ENCODE assay signal across 16 cellular contexts in the genomic region with DNA sequence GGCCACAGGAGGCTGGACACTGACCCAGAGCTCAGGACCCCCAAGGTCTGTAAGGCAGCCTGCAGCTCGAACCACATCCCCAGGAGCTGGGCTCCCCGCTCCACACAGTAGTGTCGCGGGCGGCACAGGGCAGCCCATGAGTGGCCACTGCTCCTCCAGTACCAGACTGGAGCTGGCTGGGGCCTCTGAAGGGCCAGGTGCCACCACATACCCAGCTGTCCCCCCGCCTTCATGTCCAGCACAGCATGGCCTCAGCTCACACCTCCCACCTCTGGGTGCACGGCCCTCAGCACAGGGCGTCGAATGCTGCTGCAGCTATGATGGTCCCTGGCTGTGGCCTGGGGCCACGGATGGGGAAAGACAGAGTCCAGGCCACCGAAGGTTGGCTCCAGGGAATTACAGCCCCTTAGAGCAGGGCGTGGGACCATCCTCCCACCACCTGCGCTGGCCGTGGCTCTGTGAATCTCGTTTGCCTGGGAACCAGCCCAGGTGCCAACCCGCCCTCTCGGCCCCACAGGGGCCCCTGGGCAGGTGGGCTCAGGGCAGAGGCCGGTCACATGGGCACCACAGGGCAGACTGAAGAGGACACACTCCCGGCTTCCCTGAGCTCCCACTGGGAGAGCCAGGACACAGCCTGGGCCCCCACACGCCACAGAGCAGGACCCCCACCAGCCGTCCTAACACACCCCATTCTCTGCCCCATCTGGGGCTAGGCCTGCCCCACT. TPM values are rescaled to one million over a fixed set of nuclear protein-coding genes. Genes with fewer than 3 reads are reported as not detected.
DNase-seq lines count a peak whose midpoint lies in the region; TF ChIP-seq lines count a peak whose summit lies in the region.
"Had no signal": no experiment of that assay in that cellular context is flagged by ENCODE, and none has a peak within 500 bp of the region (broad histone marks: within the 10 kb centered on the region; RNA-seq: fewer than 3 reads in every experiment).

No MANE protein-coding gene starts in this region.

- in situ Hi-C loops in GM23248 (cut with MboI), result no loop called here

- H3K79me2 ChIP-seq in GM23248 (ENCODE audit: insufficient read depth), result no peaks in the 10 kb centered on the region

- no peaks in the 10 kb centered on the region for H3K9me2 ChIP-seq in GM23248 (ENCODE audit: insufficient read depth)

- no peaks in the 10 kb centered on the region for H3F3A ChIP-seq in GM23248 (ENCODE audit: insufficient read depth)

- no peak overlapping the region for H2AFZ ChIP-seq in GM23248

- H3K27me3 ChIP-seq in left ventricle myocardium inferior (ENCODE audit: low read depth) (no peaks in the 10 kb centered on the region), subcutaneous abdominal adipose tissue (ENCODE audit: control insufficient read depth in 5 of 5, insufficient read depth in 4 of 5, low read length in 5 of 5) (peaks cover 0 to 3% (median 0%) of the 10 kb centered on the region in 5 donors), GM23248 (replicated peaks; ENCODE audit: insufficient read depth) (no peaks in the 10 kb centered on the region)
- H3K27me3 ChIP-seq: body of pancreas, dorsolateral prefrontal cortex had no signal

- H3K4me2 ChIP-seq in GM23248 (ENCODE audit: unreplicated experiment), result no peak overlapping the region

- intact Hi-C loops in left ventricle myocardium inferior (cut with micrococcal nuclease) (no loop called here), cardiac septum (cut with DNase I) (no loop called here)

- H3K36me3 ChIP-seq in left ventricle myocardium inferior, result peaks cover 45% of the 10 kb centered on the region
- peaks cover 0 to 54% (median 39%) of the 10 kb centered on the region in 5 donors for H3K36me3 ChIP-seq in subcutaneous abdominal adipose tissue (ENCODE audit: control insufficient read depth in 5 of 5, insufficient read depth in 5 of 5, low read length in 5 of 5)
- H3K36me3 ChIP-seq in GM23248 (ENCODE audit: low read depth), result peaks cover 5% of the 10 kb centered on the region; the same call in 1 of the 2 replicates

- H3K4me1 ChIP-seq in left ventricle myocardium inferior, result peaks cover 66% of the 10 kb centered on the region
- peaks cover 0 to 57% (median 34%) of the 10 kb centered on the region in 5 donors for H3K4me1 ChIP-seq in subcutaneous abdominal adipose tissue (ENCODE audit: control insufficient read depth in 5 of 5, insufficient read depth in 5 of 5, low read length in 5 of 5)
- no peaks in the 10 kb centered on the region for H3K4me1 ChIP-seq in GM23248 (ENCODE audit: insufficient read depth)
- H3K4me1 ChIP-seq: body of pancreas had no signal

- H3K4me3 ChIP-seq in left ventricle myocardium inferior (peak overlapping the region; percentile 34), subcutaneous abdominal adipose tissue (ENCODE audit: low read depth in 1 of 5, low read length in 5 of 5) (no peak overlapping the region), GM23248 (no peak overlapping the region)
- H3K4me3 ChIP-seq: body of pancreas, dorsolateral prefrontal cortex, skin epidermis had no signal

- H4K20me1 ChIP-seq in GM23248 (ENCODE audit: insufficient read depth), result no peaks in the 10 kb centered on the region

- WGBS in adipose tissue, 3 donors, result 80 to 89% (median 89%) methylated on average over 20 to 21 of the region's 21 CpGs
- 86 to 88% methylated on average over 21 of the region's 21 CpGs for WGBS in GM23248 (ENCODE audit: low coverage in 1 of 2, low lambda C conversion rate in 2 of 2, missing lambda C conversion rate in 2 of 2), 2 experiments

- H3K9me3 ChIP-seq in left ventricle myocardium inferior (replicated peaks) (no peaks in the 10 kb centered on the region), subcutaneous abdominal adipose tissue (ENCODE audit: control insufficient read depth in 5 of 5, low read length in 5 of 5) (no peaks in the 10 kb centered on the region), GM23248 (ENCODE audit: low read depth) (no peaks in the 10 kb centered on the region)
- H3K9me3 ChIP-seq: body of pancreas had no signal

- H3K27ac ChIP-seq in left ventricle myocardium inferior (replicated peaks), result peak overlapping the region; percentile 71
- peak overlapping the region; percentile 1 for H3K27ac ChIP-seq in adipose tissue (ENCODE audit: low read depth, low read length)
- H3K27ac ChIP-seq in subcutaneous abdominal adipose tissue (ENCODE audit: low read depth, low read length), result peak overlapping the region; percentile 72
- H3K27ac ChIP-seq in GM23248, result no peak overlapping the region
- H3K27ac ChIP-seq: body of pancreas had no signal

- no peak for TF ChIP-seq CTCF in left ventricle myocardium inferior (IDR thresholded peaks at IDR 0.05; ENCODE audit: borderline replicate concordance)

- peak overlapping the region in 1 of 5 donors; percentile 26 for H3K9ac ChIP-seq in subcutaneous abdominal adipose tissue (ENCODE audit: low read length in 5 of 5)
- no peak overlapping the region for H3K9ac ChIP-seq in GM23248

- DNase-seq in left ventricle myocardium inferior (no peak), cardiac septum (ENCODE audit: low spot score) (no peak), GM23248 (no peak), DMS79 (lab: John Stamatoyannopoulos, UW) (no peak)
- DNase-seq: activated CD4-positive, CD25-positive, alpha-beta regulatory T cell; AML-193; body of pancreas; dorsolateral prefrontal cortex; hypothalamus; NCI-H1105 treated with DMSO at 0.1 percent for 48 hours; NCI-H2171; SW 1271 had no signal

RNA-seq across cellular contexts. Expression of a gene that starts 2.1 kb away (rescaled TPM):
- total RNA-seq in left ventricle myocardium inferior (2.2 TPM), cardiac septum (4.3 TPM)
- polyA plus RNA-seq in adipose tissue (10 to 100 TPM in 2 of 3 donors, 1 to 10 TPM in 1; 1.4 to 13.9 (median 11.4) TPM), GM23248 (2016; fragmentation: Nextera tagmentation; extraction: Ambion mirVana) (not detected in 2 replicates)
- not detected in 2 replicates for total RNA-seq in GM23248 (2014; rRNA removed; shearing (Covaris generic))

RNA-seq across cellular contexts. Expression of a gene that starts 9.7 kb away (rescaled TPM):
- total RNA-seq in left ventricle myocardium inferior (not detected), cardiac septum (0.19 TPM)
- polyA plus RNA-seq in adipose tissue (1 to 10 TPM in 1 of 3 donors, under 1 TPM in 1, not detected in 1; 0.45 to 1.4 TPM), GM23248 (2016; fragmentation: Nextera tagmentation; extraction: Ambion mirVana) (0.18 TPM in 1 of 2 replicates, not detected in the other)
- total RNA-seq in GM23248 (2014; rRNA removed; shearing (Covaris generic)), result not detected in 2 replicates
- total RNA-seq: body of pancreas, urinary bladder had no signal

RNA-seq across cellular contexts. Expression of a gene that starts 15.8 kb away (rescaled TPM):
- total RNA-seq in left ventricle myocardium inferior, result 114 TPM
- total RNA-seq in cardiac septum, result 139 TPM
- 100 to 1,000 TPM in 2 of 3 donors, 10 to 100 TPM in 1; 93.9 to 148 (median 101) TPM for polyA plus RNA-seq in adipose tissue
- 214 and 216 TPM in 2 replicates for total RNA-seq in GM23248 (2014; rRNA removed; shearing (Covaris generic))
- 261 and 269 TPM in 2 replicates for polyA plus RNA-seq in GM23248 (2016; fragmentation: Nextera tagmentation; extraction: Ambion mirVana)

RNA-seq across cellular contexts. Expression of a gene that starts 16.0 kb away (rescaled TPM):
- 7.9 TPM for total RNA-seq in left ventricle myocardium inferior
- total RNA-seq in cardiac septum, result 11.1 TPM
- polyA plus RNA-seq in adipose tissue, result 10 to 100 TPM in 1 of 3 donors, 1 to 10 TPM in 2; 8.9 to 13.0 (median 8.9) TPM
- total RNA-seq in GM23248 (2014; rRNA removed; shearing (Covaris generic)), result 50.3 and 52.5 TPM in 2 replicates
- 6.5 and 8.3 TPM in 2 replicates for polyA plus RNA-seq in GM23248 (2016; fragmentation: Nextera tagmentation; extraction: Ambion mirVana)

RNA-seq across cellular contexts. Expression of a gene that starts 30.5 kb away (rescaled TPM):
- total RNA-seq in left ventricle myocardium inferior (0.55 TPM), cardiac septum (2.6 TPM)
- polyA plus RNA-seq in adipose tissue (1 to 10 TPM in 2 of 3 donors, under 1 TPM in 1; 0.53 to 6.1 (median 3.5) TPM), GM23248 (2016; fragmentation: Nextera tagmentation; extraction: Ambion mirVana) (2.0 and 2.1 TPM in 2 replicates)
- total RNA-seq in GM23248 (2014; rRNA removed; shearing (Covaris generic)), result 0.38 and 3.1 TPM in 2 replicates
- total RNA-seq: body of pancreas had no signal
